In genomic region chr11:5226732-5227327, GRCh38 we compare ENCODE assay signal across 18 cellular contexts. TPM values are rescaled to one million over a fixed set of nuclear protein-coding genes. Genes with fewer than 3 reads are reported as not detected.
DNase-seq lines count a peak whose midpoint lies in the region; ATAC-seq and TF ChIP-seq lines count a peak whose summit lies in the region.
"Had no signal": no experiment of that assay in that cellular context is flagged by ENCODE, and none has a peak within 500 bp of the region (broad histone marks: within the 10 kb centered on the region; RNA-seq: fewer than 3 reads in every experiment).

Gene HBB, minus strand, starts transcription at chr11:5227071. Its CDS starts 50 bp downstream, at chr11:5227021.

- in situ Hi-C loops in KBM-7 (cut with MboI; ENCODE audit: low pct_unique_long_range_greater_than_20kb, low sequenced_read_pairs): no loop called here

- no peaks in the 10 kb centered on the region for H3K4me1 ChIP-seq in right atrium auricular region

- POLR2A ChIA-PET in HEK293T (lab: Yijun Ruan, JAX): no interaction called here

- H3K36me3 Mint-ChIP-seq in stimulated activated effector memory CD8-positive, alpha-beta T cell treated with anti-CD3 and anti-CD28 coated beads, Interleukin-12 subunit alpha, Interleukin-12 subunit beta, amount 100 ng/mL, for 72 hours: no peaks in the 10 kb centered on the region
- H3K36me3 Mint-ChIP-seq: stimulated activated naive B cell treated with anti-CD40 and anti-IgM and Interleukin-4, amounts not matched to agents 10 μg/mL and 1 μg/mL and 100 μg/mL, for 72 hours had no signal

- no peak for TF ChIP-seq CTCF in right atrium auricular region (IDR thresholded peaks at IDR 0.05)

- DNase-seq in NCI-H1092 treated with DMSO at 0.1 percent for 48 hours (lab: John Stamatoyannopoulos, UW) (peak; percentile 3), NCI-H1092 (lab: John Stamatoyannopoulos, UW) (no peak), RKO (ENCODE audit: low spot score) (peak; percentile 79), right atrium auricular region (ENCODE audit: low spot score) (no peak), CD1c-positive myeloid dendritic cell (ENCODE audit: extremely low spot score) (no peak), HEK293T (ENCODE audit: extremely low spot score) (no peak), KBM-7 (no peak)
- no peak for DNase-seq in stimulated activated effector memory CD8-positive, alpha-beta T cell treated with anti-CD3 and anti-CD28 coated beads, Interleukin-12 subunit alpha, Interleukin-12 subunit beta, amount 100 ng/mL, for 72 hours (ENCODE audit: low spot score in 2 of 2)
- DNase-seq: activated CD4-positive, alpha-beta T cell treated with anti-CD3 and anti-CD28 coated beads, Interleukin-2, amount 10 ng/mL, durations not matched to agents 24 days and 14 days; DMS153; H9; NCI-H510A; stimulated activated CD4-positive, alpha-beta T cell treated with anti-CD3 and anti-CD28 coated beads, Interleukin-2, amount 100 ng/mL, for 24 hours; stimulated activated naive B cell treated with anti-CD40 and anti-IgM and Interleukin-4, amounts not matched to agents 10 μg/mL and 1 μg/mL and 100 μg/mL, for 72 hours had no signal

- H3K36me3 ChIP-seq in right atrium auricular region: no peaks in the 10 kb centered on the region
- H3K36me3 ChIP-seq: neutrophil had no signal

- ATAC-seq in stimulated activated effector memory CD8-positive, alpha-beta T cell treated with anti-CD3 and anti-CD28 coated beads, Interleukin-12 subunit alpha, Interleukin-12 subunit beta, amount 100 ng/mL, for 72 hours: peak; percentile 21
- ATAC-seq: stimulated activated naive B cell treated with anti-CD40 and anti-IgM and Interleukin-4, amounts not matched to agents 10 μg/mL and 1 μg/mL and 100 μg/mL, for 72 hours had no signal

- no peak within 1 kb of the TSS for H3K27ac ChIP-seq in right atrium auricular region
- H3K27ac ChIP-seq: neutrophil had no signal

- CTCF ChIA-PET in HEK293T (lab: Yijun Ruan, JAX): no interaction called here

- H3K9me3 Mint-ChIP-seq in stimulated activated effector memory CD8-positive, alpha-beta T cell treated with anti-CD3 and anti-CD28 coated beads, Interleukin-12 subunit alpha, Interleukin-12 subunit beta, amount 100 ng/mL, for 72 hours: peaks cover 4% of the 10 kb centered on the region
- H3K9me3 Mint-ChIP-seq: activated CD4-positive, alpha-beta T cell treated with anti-CD3 and anti-CD28 coated beads, Interleukin-2, amount 10 ng/mL, durations not matched to agents 24 days and 14 days; activated T-helper 2 cell treated with anti-CD3 and anti-CD28 coated beads, Interferon-gamma antibody, Interleukin-2, Interleukin-4, amounts not matched to agents 10 μg/mL and 5 μg/mL and 100 μg/mL, durations not matched to agents 14 hours and 24 hours and 36 hours; central memory CD8-positive, alpha-beta T cell; stimulated activated naive B cell treated with anti-CD40 and anti-IgM and Interleukin-4, amounts not matched to agents 10 μg/mL and 1 μg/mL and 100 μg/mL, for 72 hours had no signal

- H3K4me3 Mint-ChIP-seq in stimulated activated effector memory CD8-positive, alpha-beta T cell treated with anti-CD3 and anti-CD28 coated beads, Interleukin-12 subunit alpha, Interleukin-12 subunit beta, amount 100 ng/mL, for 72 hours: no peak within 1 kb of the TSS
- H3K4me3 Mint-ChIP-seq: activated CD4-positive, alpha-beta T cell treated with anti-CD3 and anti-CD28 coated beads, Interleukin-2, amount 10 ng/mL, durations not matched to agents 24 days and 14 days; central memory CD8-positive, alpha-beta T cell; H9; stimulated activated naive B cell treated with anti-CD40 and anti-IgM and Interleukin-4, amounts not matched to agents 10 μg/mL and 1 μg/mL and 100 μg/mL, for 72 hours had no signal

- H3K27ac Mint-ChIP-seq in stimulated activated effector memory CD8-positive, alpha-beta T cell treated with anti-CD3 and anti-CD28 coated beads, Interleukin-12 subunit alpha, Interleukin-12 subunit beta, amount 100 ng/mL, for 72 hours: no peak within 1 kb of the TSS
- H3K27ac Mint-ChIP-seq: activated CD4-positive, alpha-beta T cell treated with anti-CD3 and anti-CD28 coated beads, Interleukin-2, amount 10 ng/mL, durations not matched to agents 24 days and 14 days; activated T-helper 2 cell treated with anti-CD3 and anti-CD28 coated beads, Interferon-gamma antibody, Interleukin-2, Interleukin-4, amounts not matched to agents 10 μg/mL and 5 μg/mL and 100 μg/mL, durations not matched to agents 14 hours and 24 hours and 36 hours; H9; stimulated activated naive B cell treated with anti-CD40 and anti-IgM and Interleukin-4, amounts not matched to agents 10 μg/mL and 1 μg/mL and 100 μg/mL, for 72 hours had no signal

- H3K27me3 ChIP-seq in right atrium auricular region: no peaks in the 10 kb centered on the region
- H3K27me3 ChIP-seq: neutrophil had no signal

- H3K4me3 ChIP-seq in right atrium auricular region: no peak within 1 kb of the TSS

- no peaks in the 10 kb centered on the region for H3K9me3 ChIP-seq in right atrium auricular region
- H3K9me3 ChIP-seq: neutrophil had no signal

- no peaks in the 10 kb centered on the region for H3K4me1 Mint-ChIP-seq in stimulated activated effector memory CD8-positive, alpha-beta T cell treated with anti-CD3 and anti-CD28 coated beads, Interleukin-12 subunit alpha, Interleukin-12 subunit beta, amount 100 ng/mL, for 72 hours
- H3K4me1 Mint-ChIP-seq: activated CD4-positive, alpha-beta T cell treated with anti-CD3 and anti-CD28 coated beads, Interleukin-2, amount 10 ng/mL, durations not matched to agents 24 days and 14 days; central memory CD8-positive, alpha-beta T cell; H9; stimulated activated naive B cell treated with anti-CD40 and anti-IgM and Interleukin-4, amounts not matched to agents 10 μg/mL and 1 μg/mL and 100 μg/mL, for 72 hours had no signal

TF ChIP-seq in HEK293T, 16 proteins besides CTCF, POLR2A, EP300 and RAD21:
- TF ChIP-seq PKNOX1 (IDR thresholded peaks at IDR 0.05) (no peak), ARNT (IDR thresholded peaks at IDR 0.05) (no peak), ELF4 (IDR thresholded peaks at IDR 0.05) (no peak), CTBP1 (IDR thresholded peaks at IDR 0.05; ENCODE audit: borderline replicate concordance) (no peak), BHLHE40 (IDR thresholded peaks at IDR 0.05; ENCODE audit: borderline replicate concordance) (no peak), SUZ12 (IDR thresholded peaks at IDR 0.05) (no peak), FOXM1 (IDR thresholded peaks at IDR 0.05; ENCODE audit: borderline replicate concordance) (no peak), FOXA1 (IDR thresholded peaks at IDR 0.05) (no peak), FOXK2 (IDR thresholded peaks at IDR 0.05) (no peak), TARDBP (IDR thresholded peaks at IDR 0.05) (no peak), NFRKB (IDR thresholded peaks at IDR 0.05) (no peak)

RNA-seq across cellular contexts. Expression of gene HBB, which starts in this region (rescaled TPM):
- 1,000 to 10,000 TPM; 1,514 to 1,650 TPM for total RNA-seq in right atrium auricular region
- total RNA-seq: activated CD4-positive, alpha-beta T cell treated with anti-CD3 and anti-CD28 coated beads, Interleukin-2, amount 10 ng/mL, durations not matched to agents 24 days and 14 days; activated T-helper 2 cell treated with anti-CD3 and anti-CD28 coated beads, Interferon-gamma antibody, Interleukin-2, Interleukin-4, amounts not matched to agents 10 μg/mL and 5 μg/mL and 100 μg/mL, durations not matched to agents 14 hours and 24 hours and 36 hours; fibroblast of lung; H9 had no signal

Comparison
In these comparisons a context has a peak if more than half of its experiments do, and no peak if none do; other contexts are left out.
1. DNase-seq: peak in NCI-H1092 treated with DMSO at 0.1 percent for 48 hours (single experiment) and RKO (single experiment); none in NCI-H1092 (single experiment), right atrium auricular region (single experiment), stimulated activated effector memory CD8-positive, alpha-beta T cell treated with anti-CD3 and anti-CD28 coated beads, Interleukin-12 subunit alpha, Interleukin-12 subunit beta, amount 100 ng/mL, for 72 hours (0 of 2), CD1c-positive myeloid dendritic cell (single experiment), HEK293T (single experiment) and KBM-7 (single experiment).